8 cellular contexts compared by ENCODE assay signal in the genomic region with DNA sequence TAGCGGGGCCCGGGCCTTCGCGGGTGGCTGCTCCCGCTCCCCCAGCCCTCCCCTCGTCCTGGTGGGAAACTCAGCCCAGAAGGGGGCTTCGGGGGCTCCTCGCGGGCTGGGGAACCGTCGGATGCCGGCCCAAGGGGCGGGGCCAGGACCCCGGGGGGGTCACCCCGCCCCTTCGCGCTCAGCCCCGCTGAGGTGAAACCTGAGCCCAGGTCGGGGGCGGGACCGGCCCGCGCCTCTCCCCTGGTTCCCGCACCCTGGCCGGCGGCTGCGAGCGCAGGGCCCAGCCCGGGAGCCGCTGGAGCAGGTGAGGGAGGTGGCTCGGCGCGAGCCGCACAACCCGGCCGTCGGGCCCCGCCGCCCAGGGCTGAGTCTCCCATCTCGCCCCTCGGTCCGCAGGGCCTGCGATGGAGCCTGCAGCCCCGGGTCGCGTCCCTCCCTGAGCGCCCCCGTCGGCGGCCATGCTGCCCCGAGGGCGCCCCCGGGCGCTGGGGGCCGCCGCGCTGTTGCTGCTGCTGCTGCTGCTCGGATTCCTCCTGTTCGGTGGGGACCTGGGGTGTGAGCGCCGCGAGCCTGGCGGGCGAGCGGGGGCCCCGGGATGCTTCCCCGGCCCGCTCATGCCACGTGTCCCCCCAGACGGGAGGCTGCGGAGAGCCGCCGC. TPM values are rescaled to one million over a fixed set of nuclear protein-coding genes. Genes with fewer than 3 reads are reported as not detected.
DNase-seq lines count a peak whose midpoint lies in the region; ATAC-seq and TF ChIP-seq lines count a peak whose summit lies in the region.

A gene (plus strand): TSS at position 232 of the 658 bp plus-strand sequence. CDS start 227 bp downstream, at position 459.

- H3K36me3 ChIP-seq in A673 (ENCODE audit: insufficient read depth, low read length, poor library complexity, severe bottlenecking) = no peaks in the 10 kb centered on the region

- WGBS in right cardiac atrium = 2% methylated on average over 73 of the region's 73 CpGs

- H3K27me3 ChIP-seq in A673 (replicated peaks; ENCODE audit: insufficient read depth, low read depth, low read length, poor library complexity) = no peaks in the 10 kb centered on the region
- no peaks in the 10 kb centered on the region for H3K27me3 ChIP-seq in right cardiac atrium (ENCODE audit: control insufficient read depth, insufficient read depth)

- H3K27me3 Mint-ChIP-seq in WTC11 (ENCODE audit: low read depth) = peaks cover 2% of the 10 kb centered on the region; the same call in 1 of the 2 replicates

- H3K4me1 ChIP-seq in A673 (ENCODE audit: insufficient read depth, low read length, poor library complexity, severe bottlenecking) (peaks cover 7% of the 10 kb centered on the region), right cardiac atrium (ENCODE audit: control insufficient read depth, insufficient read depth, low read length) (no peaks in the 10 kb centered on the region)

- no TSS peak for BruUV-seq in A673 (replicated peaks; lab: Mats Ljungman, UMichigan)

- no peaks in the 10 kb centered on the region for H3K9me3 Mint-ChIP-seq in WTC11

- peak within 1 kb of the TSS; percentile 92 for H3K4me3 Mint-ChIP-seq in WTC11

- H3K27ac ChIP-seq in A673 (ENCODE audit: low read depth, low read length, poor library complexity, severe bottlenecking) (no peak within 1 kb of the TSS), right cardiac atrium (ENCODE audit: low read length) (no peak within 1 kb of the TSS), skin epidermis (peak within 1 kb of the TSS in 18 of 21 experiments; percentile 3 to 86 (median 61))

- CTCF ChIA-PET in A673 (lab: Charles Lee) = no interaction called here
- CTCF ChIA-PET in HEK293T (lab: Yijun Ruan, JAX) = interaction anchor here (0.8 to 1.5 kb wide), 2 partner anchors 84 to 151 kb away, joined by 3 to 5 read pairs; no protein-coding TSS in a partner anchor
- CTCF ChIA-PET in WTC11 (lab: Charles Lee) = interaction anchor here (0.8 to 4.0 kb wide), 15 partner anchors 25 to 470 kb away, joined by 3 to 33 read pairs (median 4); no protein-coding TSS in a partner anchor

- peak within 1 kb of the TSS; percentile 99 for H3K27ac Mint-ChIP-seq in WTC11

- POLR2A ChIA-PET in A673 (lab: Charles Lee; ENCODE audit: low non-redundant PET) = no interaction called here
- POLR2A ChIA-PET in HEK293T (lab: Yijun Ruan, JAX) = interaction anchor here (0.5 to 1.3 kb wide), 3 partner anchors 43 to 245 kb away, joined by 3 to 4 read pairs (median 3); no protein-coding TSS in a partner anchor
- POLR2A ChIA-PET in WTC11 (lab: Charles Lee) = interaction anchor here (0.5 to 1.8 kb wide), 21 partner anchors 8 to 373 kb away, joined by 3 to 12 read pairs (median 4); a partner anchor contains a TSS

- peaks cover 17% of the 10 kb centered on the region for H3K36me3 Mint-ChIP-seq in WTC11

- intact Hi-C loops in A673 (cut with micrococcal nuclease; ENCODE audit: unreplicated experiment) (no loop called here), right cardiac atrium (cut with DNase I) (no loop called here)

- H3K9me3 ChIP-seq in A673 (ENCODE audit: low read depth, low read length, poor library complexity, severe bottlenecking) = no peaks in the 10 kb centered on the region
- H3K9me3 ChIP-seq in right cardiac atrium (ENCODE audit: control insufficient read depth, low read length) = no peaks in the 10 kb centered on the region

- no peak; the same call in 1 of the 2 replicates for TF ChIP-seq CTCF in A673 (conservative IDR thresholded peaks at IDR 0.05; ENCODE audit: low read depth, low read length)
- no peak for TF ChIP-seq CTCF in WTC11 (IDR thresholded peaks at IDR 0.05)

- ATAC-seq in WTC11 (peak; percentile 36), right cardiac atrium (no peak), HG03460 (IDR thresholded peaks at IDR 0.05; ENCODE audit: unreplicated experiment) (no peak), HG03521 (IDR thresholded peaks at IDR 0.05; ENCODE audit: unreplicated experiment) (no peak)

- H3K4me3 ChIP-seq in A673 (ENCODE audit: low read depth, low read length, poor library complexity, severe bottlenecking) (peak within 1 kb of the TSS; percentile 66), right cardiac atrium (ENCODE audit: low read length) (peak within 1 kb of the TSS; percentile 44), skin epidermis (peak within 1 kb of the TSS; percentile 33 to 60 (median 43))

- peak; percentile 77 for DNase-seq in A673 (ENCODE audit: low spot score)
- DNase-seq in HEK293T (ENCODE audit: extremely low spot score) = peak; percentile 72
- no peak for DNase-seq in WTC11 (ENCODE audit: low spot score)
- peak in 2 of 3 donors; percentile 61 to 63 for DNase-seq in right cardiac atrium
- DNase-seq in KBM-7 = no peak

- H3K4me1 Mint-ChIP-seq in WTC11 = peaks cover 36% of the 10 kb centered on the region

- in situ Hi-C loops in KBM-7 (cut with MboI; ENCODE audit: low pct_unique_long_range_greater_than_20kb, low sequenced_read_pairs) = no loop called here

TF ChIP-seq in HEK293T, 16 proteins besides CTCF, POLR2A, EP300 and RAD21:
- no peak for TF ChIP-seq FOXA1 (IDR thresholded peaks at IDR 0.05)
- no peak for TF ChIP-seq HDGF (IDR thresholded peaks at IDR 0.05; ENCODE audit: borderline replicate concordance)

TF ChIP-seq in WTC11, 78 proteins besides CTCF, POLR2A, EP300 and RAD21:
- TF ChIP-seq ZNF423 (CRISPR knock-in tag; IDR thresholded peaks at IDR 0.05) = peak; percentile 3; the same call in 1 of the 2 replicates
- TF ChIP-seq TEAD1 (CRISPR knock-in tag; IDR thresholded peaks at IDR 0.05) = peak; percentile 17; the same call in 1 of the 2 replicates
- TF ChIP-seq, protein P1, sequence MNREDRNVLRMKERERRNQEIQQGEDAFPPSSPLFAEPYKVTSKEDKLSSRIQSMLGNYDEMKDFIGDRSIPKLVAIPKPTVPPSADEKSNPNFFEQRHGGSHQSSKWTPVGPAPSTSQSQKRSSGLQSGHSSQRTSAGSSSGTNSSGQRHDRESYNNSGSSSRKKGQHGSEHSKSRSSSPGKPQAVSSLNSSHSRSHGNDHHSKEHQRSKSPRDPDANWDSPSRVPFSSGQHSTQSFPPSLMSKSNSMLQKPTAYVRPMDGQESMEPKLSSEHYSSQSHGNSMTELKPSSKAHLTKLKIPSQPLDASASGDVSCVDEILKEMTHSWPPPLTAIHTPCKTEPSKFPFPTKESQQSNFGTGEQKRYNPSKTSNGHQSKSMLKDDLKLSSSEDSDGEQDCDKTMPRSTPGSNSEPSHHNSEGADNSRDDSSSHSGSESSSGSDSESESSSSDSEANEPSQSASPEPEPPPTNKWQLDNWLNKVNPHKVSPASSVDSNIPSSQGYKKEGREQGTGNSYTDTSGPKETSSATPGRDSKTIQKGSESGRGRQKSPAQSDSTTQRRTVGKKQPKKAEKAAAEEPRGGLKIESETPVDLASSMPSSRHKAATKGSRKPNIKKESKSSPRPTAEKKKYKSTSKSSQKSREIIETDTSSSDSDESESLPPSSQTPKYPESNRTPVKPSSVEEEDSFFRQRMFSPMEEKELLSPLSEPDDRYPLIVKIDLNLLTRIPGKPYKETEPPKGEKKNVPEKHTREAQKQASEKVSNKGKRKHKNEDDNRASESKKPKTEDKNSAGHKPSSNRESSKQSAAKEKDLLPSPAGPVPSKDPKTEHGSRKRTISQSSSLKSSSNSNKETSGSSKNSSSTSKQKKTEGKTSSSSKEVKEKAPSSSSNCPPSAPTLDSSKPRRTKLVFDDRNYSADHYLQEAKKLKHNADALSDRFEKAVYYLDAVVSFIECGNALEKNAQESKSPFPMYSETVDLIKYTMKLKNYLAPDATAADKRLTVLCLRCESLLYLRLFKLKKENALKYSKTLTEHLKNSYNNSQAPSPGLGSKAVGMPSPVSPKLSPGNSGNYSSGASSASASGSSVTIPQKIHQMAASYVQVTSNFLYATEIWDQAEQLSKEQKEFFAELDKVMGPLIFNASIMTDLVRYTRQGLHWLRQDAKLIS (CRISPR knock-in tag; IDR thresholded peaks at IDR 0.05; ENCODE audit: borderline replicate concordance) = 0 out of 2 replicates have a peak, but pooled peaks have one; percentile 13
- peak; percentile 78 for TF ChIP-seq SP1 (CRISPR knock-in tag; conservative IDR thresholded peaks at IDR 0.05)
- no peak for TF ChIP-seq PRRX2 (CRISPR knock-in tag; IDR thresholded peaks at IDR 0.05)
- TF ChIP-seq MYBL2 (CRISPR knock-in tag; IDR thresholded peaks at IDR 0.05) = 0 out of 2 replicates have a peak, but pooled peaks have one; percentile 15
- no peak for TF ChIP-seq RELA (CRISPR knock-in tag; IDR thresholded peaks at IDR 0.05; ENCODE audit: borderline replicate concordance)
TF ChIP-seq in WTC11: peak in this region for 5.

RNA-seq across cellular contexts. Expression of the gene that starts here (rescaled TPM):
- 9.1 and 10.9 TPM in 2 replicates for total RNA-seq in A673 (2021)
- 124 to 132 TPM (median 126 TPM) in 3 replicates for total RNA-seq in WTC11 (2021)
- under 1 TPM in 3 of 4 donors, not detected in 1; 0.18 to 0.48 (median 0.20) TPM for total RNA-seq in right cardiac atrium
- polyA plus RNA-seq in right cardiac atrium = 0.32 TPM

Comparison
In these comparisons a context has a peak if more than half of its experiments do, and no peak if none do; other contexts are left out.
1. RNA of the gene that starts here (total RNA-seq): 124 to 132 TPM in WTC11; 9.1 to 10.9 TPM in A673 and 0.18 to 0.48 TPM in right cardiac atrium; every median in the first group is over 10 times any median in the second.
2. Peak in DNase-seq and H3K4me3 ChIP-seq in right cardiac atrium; RNA of the gene not detected or under 1 TPM.
3. DNase-seq: peak in A673 (single experiment) and HEK293T (single experiment); none in WTC11 (single experiment) and KBM-7 (single experiment).
4. H3K27ac ChIP-seq: peak in skin epidermis (18 of 21); none in A673 (single experiment) and right cardiac atrium (single experiment).
5. Peak in every context shown above with its lines, with median percentiles within 50 percentile points of each other: H3K4me3 ChIP-seq.